10 cellular contexts compared by ENCODE assay signal in the genomic region with DNA sequence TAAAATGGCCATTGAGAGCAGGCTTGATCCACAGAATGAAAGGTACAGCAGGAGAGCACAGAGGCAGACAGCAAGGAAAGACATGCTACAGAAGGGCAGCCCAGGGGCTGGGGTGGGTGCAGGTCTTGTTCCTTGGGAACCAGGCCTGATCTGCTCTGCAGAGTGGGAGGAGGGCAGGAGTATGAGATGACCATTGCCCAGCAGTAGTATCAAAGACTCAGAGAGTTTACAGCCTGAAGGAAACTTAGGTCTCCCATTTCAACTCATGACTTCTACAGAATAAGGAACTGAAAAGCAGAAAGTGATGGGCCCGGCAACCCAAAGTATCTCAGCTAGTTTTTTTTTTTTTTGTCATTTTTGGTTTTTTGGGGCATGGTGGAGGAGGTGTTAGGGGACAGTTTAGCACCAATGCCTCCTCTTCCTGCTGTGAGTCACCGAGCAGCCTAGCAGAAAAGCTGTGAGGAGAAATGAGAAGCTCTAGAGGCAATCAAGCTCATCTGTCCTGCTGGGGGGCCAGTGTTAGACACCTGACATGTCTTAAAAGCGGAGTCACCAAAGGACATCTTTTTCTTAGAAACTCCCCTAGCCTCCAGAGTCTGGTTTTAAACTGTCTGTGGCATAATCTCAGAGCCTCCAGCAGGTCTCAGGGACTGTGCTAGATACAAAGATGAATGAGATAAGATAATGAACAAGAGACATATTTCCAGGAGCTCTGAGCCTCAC. TPM values are rescaled to one million over a fixed set of nuclear protein-coding genes. Genes with fewer than 3 reads are reported as not detected.
DNase-seq lines count a peak whose midpoint lies in the region; ATAC-seq, FAIRE-seq and TF ChIP-seq lines count a peak whose summit lies in the region.
"Had no signal": no experiment of that assay in that cellular context is flagged by ENCODE, and none has a peak within 500 bp of the region (broad histone marks: within the 10 kb centered on the region; RNA-seq: fewer than 3 reads in every experiment).

No MANE protein-coding gene starts in this region.

- CTCF ChIA-PET in GM12878 (lab: Yijun Ruan, JAX), result interaction anchor here (0.6 to 10.1 kb wide), 7 partner anchors 15 to 175 kb away, joined by 3 to 211 read pairs (median 16); partner anchors contain the start of genes HERPUD2 and SEPTIN7

- H3K36me3 ChIP-seq in GM12878 (ENCODE audit: control insufficient read depth in 2 of 2, insufficient read depth in 2 of 2, low read length in 1 of 2) (no peaks in the 10 kb centered on the region), BE2C (no peaks in the 10 kb centered on the region)

- in situ Hi-C loops in GM12878 (cut with MboI), result loop anchor here (10.0 kb wide), 1 partner anchor 1616 kb away; no protein-coding TSS in a partner anchor

- peak overlapping the region; percentile 82 for H3K9ac ChIP-seq in GM12878 (ENCODE audit: control insufficient read depth, insufficient read depth, low read length)
- H3K9ac ChIP-seq: KMS-11 had no signal

- H3K9me3 Mint-ChIP-seq in stimulated activated naive B cell treated with anti-CD40 and anti-IgM and Interleukin-4, amounts not matched to agents 10 μg/mL and 1 μg/mL and 100 μg/mL, for 72 hours, result peaks cover 0 to 7% of the 10 kb centered on the region in 2 donors
- no peaks in the 10 kb centered on the region for H3K9me3 Mint-ChIP-seq in osteocyte (ENCODE audit: unreplicated experiment)

- peaks cover 52% of the 10 kb centered on the region for H3K4me1 ChIP-seq in GM12878 (ENCODE audit: control insufficient read depth, insufficient read depth, low read length)
- H3K4me1 ChIP-seq in BE2C, result peaks cover 34% of the 10 kb centered on the region

- peaks cover 5% of the 10 kb centered on the region for H3K79me2 ChIP-seq in GM12878 (ENCODE audit: control insufficient read depth, insufficient read depth, low read length)

- WGBS in GM12878 (ENCODE audit: insufficient coverage, insufficient replicate concordance, low lambda C conversion rate, missing lambda C conversion rate), result 2% methylated on average over 3 of the region's 3 CpGs

- no peaks in the 10 kb centered on the region for H3K27me3 Mint-ChIP-seq in stimulated activated naive B cell treated with anti-CD40 and anti-IgM and Interleukin-4, amounts not matched to agents 10 μg/mL and 1 μg/mL and 100 μg/mL, for 72 hours
- H3K27me3 Mint-ChIP-seq in osteocyte (ENCODE audit: unreplicated experiment), result no peaks in the 10 kb centered on the region

- no peak overlapping the region for H2AFZ ChIP-seq in GM12878 (ENCODE audit: control insufficient read depth, low read depth, low read length)

- TF ChIP-seq RAD21 in GM12878 (IDR thresholded peaks at IDR 0.05; ENCODE audit: insufficient read depth, low read depth, low read length), result no peak; the same call in none of the 2 replicates

- TF ChIP-seq EP300 in GM12878 (IDR thresholded peaks at IDR 0.05; ENCODE audit: borderline replicate concordance in 1 of 2, control insufficient read depth in 1 of 2, low read depth in 2 of 2, low read length in 2 of 2), result peak; percentile 96 to 99

- peaks cover 54 to 98% of the 10 kb centered on the region in 2 donors for H3K4me1 Mint-ChIP-seq in stimulated activated naive B cell treated with anti-CD40 and anti-IgM and Interleukin-4, amounts not matched to agents 10 μg/mL and 1 μg/mL and 100 μg/mL, for 72 hours
- peaks cover 13% of the 10 kb centered on the region for H3K4me1 Mint-ChIP-seq in osteocyte (ENCODE audit: unreplicated experiment)

- RAD21 ChIA-PET in GM12878 (lab: Charles Lee; ENCODE audit: unreplicated experiment), result interaction anchor here (0.6 to 11.5 kb wide), 17 partner anchors 15 to 462 kb away, joined by 3 to 273 read pairs (median 7); partner anchors contain the start of genes HERPUD2 and SEPTIN7

- peak overlapping the region; percentile 99 for H3K27ac Mint-ChIP-seq in stimulated activated naive B cell treated with anti-CD40 and anti-IgM and Interleukin-4, amounts not matched to agents 10 μg/mL and 1 μg/mL and 100 μg/mL, for 72 hours
- H3K27ac Mint-ChIP-seq in osteocyte (ENCODE audit: unreplicated experiment), result no peak overlapping the region

- TF ChIP-seq CTCF in GM12878 (IDR thresholded peaks at IDR 0.05 in 2 of 3, conservative IDR thresholded peaks at IDR 0.05 in 1 of 3; ENCODE audit: control insufficient read depth in 2 of 3, extremely low read depth in 1 of 3, insufficient read depth in 1 of 3, low read depth in 3 of 3, low read length in 3 of 3), result no peak
- no peak for TF ChIP-seq CTCF in BE2C (IDR thresholded peaks at IDR 0.05; ENCODE audit: low read depth, low read length)
- no peak for TF ChIP-seq CTCF in osteocyte (IDR thresholded peaks at IDR 0.05)

- SMC1A ChIA-PET in GM12878 (lab: Charles Lee; ENCODE audit: uncharacterized antibody, unreplicated experiment), result interaction anchor here (0.6 to 14.0 kb wide), 23 partner anchors 7 to 973 kb away, joined by 3 to 337 read pairs (median 3); partner anchors contain the start of genes HERPUD2 and SEPTIN7

- H3K4me2 ChIP-seq in GM12878 (ENCODE audit: control insufficient read depth, insufficient read depth), result peak overlapping the region; percentile 88

- TF ChIP-seq POLR2A in GM12878 (IDR thresholded peaks at IDR 0.05; ENCODE audit: low read depth, low read length), result peak; percentile 61

- no peaks in the 10 kb centered on the region for H4K20me1 ChIP-seq in GM12878 (ENCODE audit: control insufficient read depth, insufficient read depth)

- BruUV-seq in GM12878 (replicated peaks; lab: Mats Ljungman, UMichigan), result no TSS peak

- POLR2A ChIA-PET in GM12878 (lab: Charles Lee), result interaction anchor here (0.6 to 8.4 kb wide), 16 partner anchors 10 to 185 kb away, joined by 3 to 124 read pairs (median 4); partner anchors contain the start of gene SEPTIN7

- H3K27me3 ChIP-seq in GM12878 (replicated peaks in 1 of 2; ENCODE audit: control insufficient read depth in 2 of 2, insufficient read depth in 2 of 2, low read length in 1 of 2) (no peaks in the 10 kb centered on the region), BE2C (no peaks in the 10 kb centered on the region)

- H3K4me3 ChIP-seq in GM12878 (peak overlapping the region; percentile 61), BE2C (ENCODE audit: low read depth, low read length) (no peak overlapping the region)

- FAIRE-seq in GM12878 (lab: Jason Lieb, UNC), result no peak
- FAIRE-seq in urothelium cell line (lab: Jason Lieb, UNC), result no peak

- H3K36me3 Mint-ChIP-seq in stimulated activated naive B cell treated with anti-CD40 and anti-IgM and Interleukin-4, amounts not matched to agents 10 μg/mL and 1 μg/mL and 100 μg/mL, for 72 hours, result peaks cover 9 to 19% of the 10 kb centered on the region in 2 donors
- H3K36me3 Mint-ChIP-seq in osteocyte (ENCODE audit: unreplicated experiment), result no peaks in the 10 kb centered on the region

- peak; percentile 58 for ATAC-seq in GM18502 (IDR thresholded peaks at IDR 0.05; ENCODE audit: poor library complexity, unreplicated experiment)
- peak; percentile 46 for ATAC-seq in GM21526 (IDR thresholded peaks at IDR 0.05; ENCODE audit: low FRiP score, unreplicated experiment)
- ATAC-seq in GM12878, result peak; percentile 80
- ATAC-seq in stimulated activated naive B cell treated with anti-CD40 and anti-IgM and Interleukin-4, amounts not matched to agents 10 μg/mL and 1 μg/mL and 100 μg/mL, for 72 hours (replicated peaks), result peak; percentile 76 to 79

- H3K4me3 Mint-ChIP-seq in stimulated activated naive B cell treated with anti-CD40 and anti-IgM and Interleukin-4, amounts not matched to agents 10 μg/mL and 1 μg/mL and 100 μg/mL, for 72 hours, result peak overlapping the region; percentile 87 to 88
- H3K4me3 Mint-ChIP-seq in osteocyte (ENCODE audit: unreplicated experiment), result no peak overlapping the region

- H3K27ac ChIP-seq in GM12878 (ENCODE audit: control insufficient read depth, insufficient read depth), result peak overlapping the region; percentile 95
- H3K27ac ChIP-seq: epithelial cell of prostate, KMS-11 had no signal

- DNase-seq in Kasumi-1 (lab: John Stamatoyannopoulos, UW), result peak; percentile 57 to 65
- DNase-seq in GM12878 (ENCODE audit: low read depth, low spot score), result peak; percentile 96
- peak; percentile 88 for DNase-seq in stimulated activated naive B cell treated with anti-CD40 and anti-IgM and Interleukin-4, amounts not matched to agents 10 μg/mL and 1 μg/mL and 100 μg/mL, for 72 hours
- no peak for DNase-seq in BE2C
- no peak for DNase-seq in urothelium cell line (ENCODE audit: low spot score)
- no peak for DNase-seq in osteocyte (ENCODE audit: extremely low spot score, unreplicated experiment)

- H3K9me3 ChIP-seq in GM12878 (replicated peaks; ENCODE audit: control insufficient read depth, insufficient read depth, low read length) (no peaks in the 10 kb centered on the region), BE2C (no peaks in the 10 kb centered on the region)

- intact Hi-C loops in GM12878 (cut with micrococcal nuclease; ENCODE audit: unreplicated experiment), result loop anchor here (1.0 to 10.0 kb wide), 6 partner anchors 20 to 974 kb away; partner anchors contain the start of gene HERPUD2

TF ChIP-seq in GM12878, 131 proteins besides CTCF, POLR2A, EP300 and RAD21 (continues in another document):
- TF ChIP-seq SREBF1 (IDR thresholded peaks at IDR 0.05; ENCODE audit: low read length) (no peak), HDGF (IDR thresholded peaks at IDR 0.05) (no peak)

RNA-seq across cellular contexts. Expression of gene HERPUD2, which starts 34.3 kb away (rescaled TPM):
- 31.4 and 31.7 TPM in 2 replicates for total RNA-seq in GM12878 (2013; cell fraction: nucleolus; rRNA removed)
- total RNA-seq in GM12878 (2014; rRNA removed) (14.2 and 15.0 TPM in 2 replicates), GM12878 (2014; rRNA removed; fragmentation: Illumina TruSeq; extraction: Trizol) (12.2 and 12.3 TPM in 2 replicates), GM12878 (2021) (13.0 and 13.3 TPM in 2 replicates), osteocyte (31.8 and 34.8 TPM in 2 replicates)
- 7.0 TPM for polyA plus RNA-seq in GM12878 (2011; ENCODE audit: low read depth)
- polyA plus RNA-seq in GM12878 (2011; rRNA removed) (48.6 and 69.6 TPM in 2 replicates), GM12878 (2014; fragmentation: Illumina TruSeq; extraction: Trizol) (18.7 and 19.4 TPM in 2 replicates), GM12878 (2014; fragmentation: Nextera tagmentation; extraction: Ambion mirVana) (1 to 10 TPM; 4.7 to 6.8 TPM), GM12878 (2014; rRNA removed) (14.4 TPM in 2 replicates), GM12878 (2016; fragmentation: Nextera tagmentation; extraction: Ambion mirVana) (10 to 100 TPM; 13.7 to 15.2 TPM)
- 58.5 and 63.7 TPM in 2 replicates for polyA plus RNA-seq in GM12878 (2011; cell fraction: cytosol; rRNA removed)
- polyA plus RNA-seq in GM12878 (2011; cell fraction: nucleus; rRNA removed), result 22.7 and 30.8 TPM in 2 replicates
- 9.0 and 13.7 TPM in 2 replicates for polyA plus RNA-seq in GM12878 (2012)
- polyA minus RNA-seq in GM12878 (2011; rRNA and poly(A)+ RNA removed), result 89.5 and 97.7 TPM in 2 replicates
- 22.2 and 25.8 TPM in 2 replicates for polyA minus RNA-seq in GM12878 (2011; cell fraction: cytosol; rRNA and poly(A)+ RNA removed)
- 44.2 and 67.9 TPM in 2 replicates for polyA minus RNA-seq in GM12878 (2011; cell fraction: nucleus; rRNA and poly(A)+ RNA removed)
- polyA plus RNA-seq in BE2C (2012; ENCODE audit: insufficient read depth, insufficient read length, low read depth), result 11.1 TPM

Comparison
In these comparisons a context has a peak if more than half of its experiments do, and no peak if none do; other contexts are left out.
1. DNase-seq: peak in Kasumi-1 (2 of 2), GM12878 (single experiment) and stimulated activated naive B cell treated with anti-CD40 and anti-IgM and Interleukin-4, amounts not matched to agents 10 μg/mL and 1 μg/mL and 100 μg/mL, for 72 hours (single experiment); none in BE2C (single experiment), urothelium cell line (single experiment) and osteocyte (single experiment).
2. Peak in every context shown above with its lines, with median percentiles within 50 percentile points of each other: ATAC-seq.